In genomic region chr2:210188190-210188589, GRCh38 we compare ENCODE assay signal across 27 cellular contexts.
"Had no signal": no experiment of that assay in that cellular context is flagged by ENCODE, and none has a peak within 500 bp of the region (broad histone marks: within the 10 kb centered on the region; RNA-seq: fewer than 3 reads in every experiment).

No MANE protein-coding gene starts in this region.

- H3K27ac ChIP-seq: ascending aorta, cardiac muscle cell, colonic mucosa, ovary, prostate gland, skin epidermis, thoracic aorta, upper lobe of left lung, vagina had no signal

- ATAC-seq: left cardiac atrium; left ventricle myocardium superior; sciatic nerve; stimulated activated effector memory CD8-positive, alpha-beta T cell treated with anti-CD3 and anti-CD28 coated beads, Interleukin-12 subunit alpha, Interleukin-12 subunit beta, amount 100 ng/mL, for 72 hours had no signal

- H3K27me3 ChIP-seq: ascending aorta, cardiac muscle cell, colonic mucosa, ovary, upper lobe of left lung, vagina had no signal

- H3K9me3 ChIP-seq: colonic mucosa, ovary, prostate gland had no signal

- H3K4me3 ChIP-seq: ascending aorta, cardiac muscle cell, colonic mucosa, ovary, prostate gland, skin epidermis, thoracic aorta, upper lobe of left lung, vagina had no signal

- DNase-seq: activated CD4-positive, alpha-beta memory T cell treated with anti-CD3 and anti-CD28 coated beads for 36 hours; activated CD4-positive, alpha-beta T cell treated with anti-CD3 and anti-CD28 coated beads, Interleukin-2, amount 10 ng/mL, durations not matched to agents 24 days and 14 days; activated CD4-positive, CD25-positive, alpha-beta regulatory T cell treated with anti-CD3 and anti-CD28 coated beads, Interleukin-2, amount 50 U/mL, for 72 hours; activated CD8-positive, alpha-beta memory T cell treated with anti-CD3 and anti-CD28 coated beads, Interleukin-2, amount 50 U/mL, for 4 hours; activated gamma-delta T cell; activated naive CD4-positive, alpha-beta T cell treated with anti-CD3 and anti-CD28 coated beads, Interleukin-2, amount 10 ng/mL, durations not matched to agents 7 days and 5 days; activated naive CD8-positive, alpha-beta T cell treated with anti-CD3 and anti-CD28 coated beads, Interleukin-2, amount 10 ng/mL, durations not matched to agents 7 days and 5 days; activated T-cell treated with anti-CD3 and anti-CD28 coated beads, Interleukin-2, amount 50 U/mL, for 1 hour; cerebellar nuclear complex; colonic mucosa; effector CD8-positive, alpha-beta T cell; left cardiac atrium; left ventricle myocardium superior; nephron progenitor cell; ovary; retina; stimulated activated CD4-positive, alpha-beta T cell treated with anti-CD3 and anti-CD28 coated beads, Interleukin-12 subunit alpha, Interleukin-12 subunit beta, amount 100 ng/mL, for 4 hours; stimulated activated CD4-positive, alpha-beta T cell treated with anti-CD3 and anti-CD28 coated beads, Interleukin-4, amount 100 ng/mL, for 1 hour; upper lobe of left lung had no signal

- H3K4me1 ChIP-seq: ascending aorta, colonic mucosa, upper lobe of left lung, vagina had no signal

- H3K36me3 ChIP-seq: cardiac muscle cell, colonic mucosa, ovary, prostate gland, upper lobe of left lung, vagina had no signal
